ENCODE assay signal across 18 cellular contexts in the genomic region with DNA sequence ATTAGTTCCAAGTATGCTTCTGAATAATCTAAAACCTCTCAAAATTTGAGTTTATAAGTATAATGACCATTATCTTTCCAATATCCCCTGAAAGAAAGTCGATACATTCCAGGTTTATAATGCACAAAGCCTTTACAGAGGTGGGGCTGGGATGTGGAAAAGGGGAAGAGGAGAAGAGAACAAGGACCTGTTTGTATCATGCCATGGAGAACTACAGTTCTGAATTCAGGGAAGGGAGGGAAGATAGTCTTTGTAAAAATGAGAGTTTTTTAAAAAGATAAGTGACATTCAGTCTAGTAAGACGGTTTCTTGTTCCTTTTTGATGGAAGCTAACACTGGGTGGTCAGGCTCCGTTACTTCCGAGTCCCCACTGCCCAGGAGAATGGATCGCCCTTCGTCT. TPM values are rescaled to one million over a fixed set of nuclear protein-coding genes. Genes with fewer than 3 reads are reported as not detected.
DNase-seq lines count a peak whose midpoint lies in the region; ATAC-seq, FAIRE-seq and TF ChIP-seq lines count a peak whose summit lies in the region.
"Had no signal": no experiment of that assay in that cellular context is flagged by ENCODE, and none has a peak within 500 bp of the region (broad histone marks: within the 10 kb centered on the region; RNA-seq: fewer than 3 reads in every experiment).

No MANE protein-coding gene starts in this region.

- no peak overlapping the region for H3K9ac ChIP-seq in GM12878 (ENCODE audit: control insufficient read depth, insufficient read depth, low read length)
- H3K9ac ChIP-seq: GM23248 had no signal

- TF ChIP-seq EP300 in GM12878 (IDR thresholded peaks at IDR 0.05; ENCODE audit: borderline replicate concordance in 1 of 2, control insufficient read depth in 1 of 2, low read depth in 2 of 2, low read length in 2 of 2) = no peak

- peaks cover 49% of the 10 kb centered on the region for H3K36me3 Mint-ChIP-seq in activated CD4-positive, alpha-beta T cell treated with anti-CD3 and anti-CD28 coated beads, Interleukin-2, amount 10 ng/mL, durations not matched to agents 7 days and 5 days (ENCODE audit: low read depth)

- H4K20me1 ChIP-seq in GM12878 (ENCODE audit: control insufficient read depth, insufficient read depth) = no peaks in the 10 kb centered on the region

- H3K27me3 ChIP-seq in GM12878 (replicated peaks in 1 of 2; ENCODE audit: control insufficient read depth in 2 of 2, insufficient read depth in 2 of 2, low read length in 1 of 2) = no peaks in the 10 kb centered on the region

- no peak for ATAC-seq in GM12878
- ATAC-seq: PC-3 had no signal

- in situ Hi-C loops in GM12878 (cut with MboI) = no loop called here

- TF ChIP-seq CTCF in GM12878 (IDR thresholded peaks at IDR 0.05 in 2 of 3, conservative IDR thresholded peaks at IDR 0.05 in 1 of 3; ENCODE audit: control insufficient read depth in 2 of 3, extremely low read depth in 1 of 3, insufficient read depth in 1 of 3, low read depth in 3 of 3, low read length in 3 of 3) = no peak

- H3K27me3 Mint-ChIP-seq in activated CD4-positive, alpha-beta T cell treated with anti-CD3 and anti-CD28 coated beads, Interleukin-2, amount 10 ng/mL, durations not matched to agents 7 days and 5 days = no peaks in the 10 kb centered on the region

- no peak overlapping the region for H2AFZ ChIP-seq in GM12878 (ENCODE audit: control insufficient read depth, low read depth, low read length)
- H2AFZ ChIP-seq: GM23248 had no signal

- CTCF ChIA-PET in activated CD4-positive, alpha-beta T cell treated with anti-CD3 and anti-CD28 coated beads, Interleukin-2, amount 10 ng/mL, durations not matched to agents 7 days and 5 days (lab: Charles Lee) = interaction anchor here (1.3 to 1.5 kb wide), 2 partner anchors 10 to 41 kb away, joined by 4 read pairs; no protein-coding TSS in a partner anchor
- CTCF ChIA-PET in GM12878 (lab: Yijun Ruan, JAX) = no interaction called here

- peak overlapping the region; percentile 80 for H3K27ac Mint-ChIP-seq in activated CD4-positive, alpha-beta T cell treated with anti-CD3 and anti-CD28 coated beads, Interleukin-2, amount 10 ng/mL, durations not matched to agents 7 days and 5 days

- no peaks in the 10 kb centered on the region for H3K79me2 ChIP-seq in GM12878 (ENCODE audit: control insufficient read depth, insufficient read depth, low read length)

- H3K4me1 ChIP-seq in GM12878 (ENCODE audit: control insufficient read depth, insufficient read depth, low read length) = no peaks in the 10 kb centered on the region

- no peak overlapping the region for H3K27ac ChIP-seq in GM12878 (ENCODE audit: control insufficient read depth, insufficient read depth)
- H3K27ac ChIP-seq: GM23248 had no signal

- SMC1A ChIA-PET in GM12878 (lab: Charles Lee; ENCODE audit: uncharacterized antibody, unreplicated experiment) = no interaction called here

- WGBS in GM12878 (ENCODE audit: insufficient coverage, insufficient replicate concordance, low lambda C conversion rate, missing lambda C conversion rate) = over 99% methylated on average over 6 of the region's 6 CpGs

- POLR2A ChIA-PET in activated CD4-positive, alpha-beta T cell treated with anti-CD3 and anti-CD28 coated beads, Interleukin-2, amount 10 ng/mL, durations not matched to agents 7 days and 5 days (lab: Charles Lee) = no interaction called here
- POLR2A ChIA-PET in GM12878 (lab: Charles Lee) = no interaction called here

- intact Hi-C loops in GM12878 (cut with micrococcal nuclease; ENCODE audit: unreplicated experiment) = no loop called here

- no peak overlapping the region for H3K4me3 ChIP-seq in GM12878
- H3K4me3 ChIP-seq: GM23248 had no signal

- no peaks in the 10 kb centered on the region for H3K9me3 Mint-ChIP-seq in activated CD4-positive, alpha-beta T cell treated with anti-CD3 and anti-CD28 coated beads, Interleukin-2, amount 10 ng/mL, durations not matched to agents 7 days and 5 days

- no peak overlapping the region for H3K4me2 ChIP-seq in GM12878 (ENCODE audit: control insufficient read depth, insufficient read depth)

- RAD21 ChIA-PET in GM12878 (lab: Charles Lee; ENCODE audit: unreplicated experiment) = no interaction called here

- no peak for DNase-seq in activated CD4-positive, alpha-beta T cell treated with anti-CD3 and anti-CD28 coated beads, Interleukin-2, amount 10 ng/mL, durations not matched to agents 7 days and 5 days
- DNase-seq in activated CD4-positive, alpha-beta T cell treated with anti-CD3 and anti-CD28 coated beads, Interleukin-2, amount 50 U/mL, for 48 hours = no peak
- DNase-seq in GM12878 (ENCODE audit: low read depth, low spot score) (no peak), globus pallidus (ENCODE audit: low spot score) (peak; percentile 17), cerebellum (ENCODE audit: low spot score) (no peak), NCI-H1436 (lab: John Stamatoyannopoulos, UW) (no peak)
- DNase-seq in activated T-cell treated with anti-CD3 and anti-CD28 coated beads, Interleukin-2, amount 50 U/mL, for 1 hour = no peak
- DNase-seq: DMS53, GM23248, H7, Karpas-422, NCI-H1105, NCI-H146, NCI-H1930, NCI-H2107, NCI-H524, NCI-H748 treated with DMSO at 0.1 percent for 48 hours, PC-3 had no signal

- no peaks in the 10 kb centered on the region for H3K9me3 ChIP-seq in GM12878 (replicated peaks; ENCODE audit: control insufficient read depth, insufficient read depth, low read length)

- no peak for TF ChIP-seq POLR2A in GM12878 (IDR thresholded peaks at IDR 0.05; ENCODE audit: low read depth, low read length)

- no peak for FAIRE-seq in GM12878 (lab: Jason Lieb, UNC)

- H3K4me3 Mint-ChIP-seq in activated CD4-positive, alpha-beta T cell treated with anti-CD3 and anti-CD28 coated beads, Interleukin-2, amount 10 ng/mL, durations not matched to agents 7 days and 5 days = no peak overlapping the region

- H3K36me3 ChIP-seq in GM12878 (ENCODE audit: control insufficient read depth in 2 of 2, insufficient read depth in 2 of 2, low read length in 1 of 2) = peaks cover 10 to 17% of the 10 kb centered on the region in 2 experiments; a peak in 3 of 4 replicates

- H3K4me1 Mint-ChIP-seq in activated CD4-positive, alpha-beta T cell treated with anti-CD3 and anti-CD28 coated beads, Interleukin-2, amount 10 ng/mL, durations not matched to agents 7 days and 5 days = no peaks in the 10 kb centered on the region

- BruUV-seq in GM12878 (replicated peaks; lab: Mats Ljungman, UMichigan) = TSS peak; percentile 50

- TF ChIP-seq RAD21 in GM12878 (IDR thresholded peaks at IDR 0.05; ENCODE audit: insufficient read depth, low read depth, low read length) = no peak

TF ChIP-seq in GM12878, 131 proteins besides CTCF, POLR2A, EP300 and RAD21 (continues in another document):
- no peak for TF ChIP-seq EZH2 (IDR thresholded peaks at IDR 0.05; ENCODE audit: borderline replicate concordance, control insufficient read depth, low read depth, low read length)
- TF ChIP-seq GABPA (IDR thresholded peaks at IDR 0.05; ENCODE audit: low read depth) = no peak
- TF ChIP-seq, protein P1, sequence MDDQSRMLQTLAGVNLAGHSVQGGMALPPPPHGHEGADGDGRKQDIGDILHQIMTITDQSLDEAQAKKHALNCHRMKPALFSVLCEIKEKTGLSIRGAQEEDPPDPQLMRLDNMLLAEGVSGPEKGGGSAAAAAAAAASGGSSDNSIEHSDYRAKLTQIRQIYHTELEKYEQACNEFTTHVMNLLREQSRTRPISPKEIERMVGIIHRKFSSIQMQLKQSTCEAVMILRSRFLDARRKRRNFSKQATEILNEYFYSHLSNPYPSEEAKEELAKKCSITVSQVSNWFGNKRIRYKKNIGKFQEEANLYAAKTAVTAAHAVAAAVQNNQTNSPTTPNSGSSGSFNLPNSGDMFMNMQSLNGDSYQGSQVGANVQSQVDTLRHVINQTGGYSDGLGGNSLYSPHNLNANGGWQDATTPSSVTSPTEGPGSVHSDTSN (IDR thresholded peaks at IDR 0.05; ENCODE audit: insufficient replicate concordance, low read depth, low read length) = no peak
- TF ChIP-seq POLR2AphosphoS2 (IDR thresholded peaks at IDR 0.05; ENCODE audit: low read depth, low read length) = no peak
- TF ChIP-seq ZNF24 (IDR thresholded peaks at IDR 0.05) = no peak

RNA-seq across cellular contexts. Expression of a gene that starts 26.1 kb away (rescaled TPM):
- 10 to 100 TPM; 23.5 to 28.3 TPM for total RNA-seq in activated CD4-positive, alpha-beta T cell treated with anti-CD3 and anti-CD28 coated beads, Interleukin-2, amount 10 ng/mL, durations not matched to agents 7 days and 5 days
- 6.0 and 6.1 TPM in 2 replicates for total RNA-seq in GM12878 (2013; cell fraction: nucleolus; rRNA removed)
- 17.6 and 20.9 TPM in 2 replicates for total RNA-seq in GM12878 (2014; rRNA removed)
- total RNA-seq in GM12878 (2014; rRNA removed; fragmentation: Illumina TruSeq; extraction: Trizol) = 16.5 and 18.6 TPM in 2 replicates
- total RNA-seq in GM12878 (2021) = 14.5 and 14.7 TPM in 2 replicates
- 10.2 TPM for polyA plus RNA-seq in GM12878 (2011; ENCODE audit: low read depth)
- polyA plus RNA-seq in GM12878 (2011; rRNA removed) = 19.4 and 20.9 TPM in 2 replicates
- polyA plus RNA-seq in GM12878 (2011; cell fraction: cytosol; rRNA removed) = 19.2 and 19.7 TPM in 2 replicates
- polyA plus RNA-seq in GM12878 (2011; cell fraction: nucleus; rRNA removed) = 7.8 and 8.2 TPM in 2 replicates
- 13.6 and 15.6 TPM in 2 replicates for polyA plus RNA-seq in GM12878 (2012)
- polyA plus RNA-seq in GM12878 (2014; fragmentation: Illumina TruSeq; extraction: Trizol) = 21.9 and 23.5 TPM in 2 replicates
- polyA plus RNA-seq in GM12878 (2014; fragmentation: Nextera tagmentation; extraction: Ambion mirVana) = 1 to 10 TPM; 4.2 to 5.4 TPM
- 12.7 and 13.3 TPM in 2 replicates for polyA plus RNA-seq in GM12878 (2014; rRNA removed)
- 10 to 100 TPM; 14.4 to 15.4 TPM for polyA plus RNA-seq in GM12878 (2016; fragmentation: Nextera tagmentation; extraction: Ambion mirVana)
- 30.5 and 31.1 TPM in 2 replicates for polyA minus RNA-seq in GM12878 (2011; rRNA and poly(A)+ RNA removed)
- 8.3 and 8.9 TPM in 2 replicates for polyA minus RNA-seq in GM12878 (2011; cell fraction: cytosol; rRNA and poly(A)+ RNA removed)
- 2.8 and 6.3 TPM in 2 replicates for polyA minus RNA-seq in GM12878 (2011; cell fraction: nucleus; rRNA and poly(A)+ RNA removed)
- total RNA-seq in cerebellum = 6.9 TPM
